In genomic region chr1:165747632-165748452, GRCh38 we compare ENCODE assay signal across 14 cellular contexts.
"Had no signal": no experiment of that assay in that cellular context is flagged by ENCODE, and none has a peak within 500 bp of the region (broad histone marks: within the 10 kb centered on the region; RNA-seq: fewer than 3 reads in every experiment).

No MANE protein-coding gene starts in this region.

- H3K27me3 ChIP-seq: adrenal gland, sigmoid colon, upper lobe of right lung had no signal

- H3K27ac ChIP-seq: adrenal gland, psoas muscle, sigmoid colon, upper lobe of right lung, VCaP had no signal

- H3K4me3 ChIP-seq: adrenal gland, lung, psoas muscle, sigmoid colon, upper lobe of right lung had no signal

- DNase-seq: activated CD4-positive, alpha-beta memory T cell treated with anti-CD3 and anti-CD28 coated beads for 36 hours; activated naive CD4-positive, alpha-beta T cell; adrenal gland; hippocampal formation; natural killer cell; nucleus accumbens; psoas muscle; sigmoid colon; stimulated activated CD4-positive, alpha-beta T cell treated with anti-CD3 and anti-CD28 coated beads, Interleukin-12 subunit alpha, Interleukin-12 subunit beta, amount 100 ng/mL, for 4 hours; stimulated activated CD4-positive, alpha-beta T cell treated with anti-CD3 and anti-CD28 coated beads, Interleukin-2, amount 100 ng/mL, for 48 hours; stimulated activated naive CD4-positive, alpha-beta T cell treated with Interleukin-2 at 50 U/mL for 16 hours; upper lobe of right lung had no signal

- H3K9me3 ChIP-seq: adrenal gland, psoas muscle, sigmoid colon, upper lobe of right lung had no signal

- ATAC-seq: natural killer cell, psoas muscle, upper lobe of right lung had no signal

- H3K4me1 ChIP-seq: adrenal gland, psoas muscle, sigmoid colon, upper lobe of right lung had no signal
